18 cellular contexts compared by ENCODE assay signal in genomic region chr17:72403713-72404209, GRCh38.
"Had no signal": no experiment of that assay in that cellular context is flagged by ENCODE, and none has a peak within 500 bp of the region (broad histone marks: within the 10 kb centered on the region; RNA-seq: fewer than 3 reads in every experiment).

No MANE protein-coding gene starts in this region.

- H3K27ac Mint-ChIP-seq: activated naive CD8-positive, alpha-beta T cell; activated T-cell treated with anti-CD3 and anti-CD28 coated beads, Interleukin-2, amount 50 U/mL, for 72 hours; dendritic cell treated with granulocyte-macrophage colony-stimulating factor and Interleukin-4, amounts not matched to agents 40 ng/mL and 50 ng/mL, for 4 days; effector memory CD8-positive, alpha-beta T cell; immature natural killer cell; mesothelial cell of epicardium; stimulated activated naive B cell treated with anti-CD40 and anti-IgM and Interleukin-4, amounts not matched to agents 10 μg/mL and 1 μg/mL and 100 μg/mL, for 72 hours; T-cell had no signal

- H3K27ac ChIP-seq: epithelial cell of prostate, tibial nerve had no signal

- H3K27me3 ChIP-seq: tibial nerve had no signal

- H3K4me3 Mint-ChIP-seq: activated naive CD8-positive, alpha-beta T cell; activated T-cell treated with anti-CD3 and anti-CD28 coated beads, Interleukin-2, amount 50 U/mL, for 72 hours; brain; dendritic cell treated with granulocyte-macrophage colony-stimulating factor and Interleukin-4, amounts not matched to agents 40 ng/mL and 50 ng/mL, for 4 days; effector memory CD8-positive, alpha-beta T cell; immature natural killer cell; mesothelial cell of epicardium; stimulated activated naive B cell treated with anti-CD40 and anti-IgM and Interleukin-4, amounts not matched to agents 10 μg/mL and 1 μg/mL and 100 μg/mL, for 72 hours; T-cell had no signal

- H3K9me3 Mint-ChIP-seq: dendritic cell treated with granulocyte-macrophage colony-stimulating factor and Interleukin-4, amounts not matched to agents 40 ng/mL and 50 ng/mL, for 4 days; effector memory CD8-positive, alpha-beta T cell; immature natural killer cell; mesothelial cell of epicardium; T-cell had no signal

- H3K4me1 Mint-ChIP-seq: immature natural killer cell, T-cell had no signal

- DNase-seq: activated CD4-positive, alpha-beta T cell treated with anti-CD3 and anti-CD28 coated beads for 4 hours; activated CD8-positive, alpha-beta memory T cell treated with anti-CD3 and anti-CD28 coated beads, Interleukin-2, amount 50 U/mL, for 48 hours; activated gamma-delta T cell treated with Interleukin-2 at 50 U/mL for 16 hours; activated T-cell treated with anti-CD3 and anti-CD28 coated beads, Interleukin-2, amount 50 U/mL, for 72 hours; amniotic stem cell; effector memory CD8-positive, alpha-beta T cell; foreskin melanocyte; head of caudate nucleus; immature natural killer cell; stimulated activated CD4-positive, alpha-beta T cell treated with anti-CD3 and anti-CD28 coated beads, Interleukin-4, amount 100 ng/mL, for 1 hour; stimulated activated naive B cell treated with anti-CD40 and anti-IgM and Interleukin-4, amounts not matched to agents 10 μg/mL and 1 μg/mL and 100 μg/mL, for 72 hours; T-cell had no signal

- H3K4me3 ChIP-seq: tibial nerve had no signal

- H3K36me3 Mint-ChIP-seq: activated naive CD8-positive, alpha-beta T cell; immature natural killer cell; stimulated activated naive B cell treated with anti-CD40 and anti-IgM and Interleukin-4, amounts not matched to agents 10 μg/mL and 1 μg/mL and 100 μg/mL, for 72 hours had no signal

- H3K9me3 ChIP-seq: tibial nerve had no signal

- H3K27me3 Mint-ChIP-seq: brain; dendritic cell treated with granulocyte-macrophage colony-stimulating factor and Interleukin-4, amounts not matched to agents 40 ng/mL and 50 ng/mL, for 4 days; effector memory CD8-positive, alpha-beta T cell; stimulated activated naive B cell treated with anti-CD40 and anti-IgM and Interleukin-4, amounts not matched to agents 10 μg/mL and 1 μg/mL and 100 μg/mL, for 72 hours had no signal

- ATAC-seq: activated T-cell treated with anti-CD3 and anti-CD28 coated beads, Interleukin-2, amount 50 U/mL, for 72 hours; effector memory CD8-positive, alpha-beta T cell; stimulated activated naive B cell treated with anti-CD40 and anti-IgM and Interleukin-4, amounts not matched to agents 10 μg/mL and 1 μg/mL and 100 μg/mL, for 72 hours; T-cell had no signal
